ENCODE assay signal across 1 cellular context in genomic region chr18:59926131-59926530, GRCh38.
TF ChIP-seq lines count a peak whose summit lies in the region.

No MANE protein-coding gene starts in this region.

TF ChIP-seq in K562, 482 proteins besides CTCF, POLR2A, EP300 and RAD21:
- TF ChIP-seq, protein P1, sequence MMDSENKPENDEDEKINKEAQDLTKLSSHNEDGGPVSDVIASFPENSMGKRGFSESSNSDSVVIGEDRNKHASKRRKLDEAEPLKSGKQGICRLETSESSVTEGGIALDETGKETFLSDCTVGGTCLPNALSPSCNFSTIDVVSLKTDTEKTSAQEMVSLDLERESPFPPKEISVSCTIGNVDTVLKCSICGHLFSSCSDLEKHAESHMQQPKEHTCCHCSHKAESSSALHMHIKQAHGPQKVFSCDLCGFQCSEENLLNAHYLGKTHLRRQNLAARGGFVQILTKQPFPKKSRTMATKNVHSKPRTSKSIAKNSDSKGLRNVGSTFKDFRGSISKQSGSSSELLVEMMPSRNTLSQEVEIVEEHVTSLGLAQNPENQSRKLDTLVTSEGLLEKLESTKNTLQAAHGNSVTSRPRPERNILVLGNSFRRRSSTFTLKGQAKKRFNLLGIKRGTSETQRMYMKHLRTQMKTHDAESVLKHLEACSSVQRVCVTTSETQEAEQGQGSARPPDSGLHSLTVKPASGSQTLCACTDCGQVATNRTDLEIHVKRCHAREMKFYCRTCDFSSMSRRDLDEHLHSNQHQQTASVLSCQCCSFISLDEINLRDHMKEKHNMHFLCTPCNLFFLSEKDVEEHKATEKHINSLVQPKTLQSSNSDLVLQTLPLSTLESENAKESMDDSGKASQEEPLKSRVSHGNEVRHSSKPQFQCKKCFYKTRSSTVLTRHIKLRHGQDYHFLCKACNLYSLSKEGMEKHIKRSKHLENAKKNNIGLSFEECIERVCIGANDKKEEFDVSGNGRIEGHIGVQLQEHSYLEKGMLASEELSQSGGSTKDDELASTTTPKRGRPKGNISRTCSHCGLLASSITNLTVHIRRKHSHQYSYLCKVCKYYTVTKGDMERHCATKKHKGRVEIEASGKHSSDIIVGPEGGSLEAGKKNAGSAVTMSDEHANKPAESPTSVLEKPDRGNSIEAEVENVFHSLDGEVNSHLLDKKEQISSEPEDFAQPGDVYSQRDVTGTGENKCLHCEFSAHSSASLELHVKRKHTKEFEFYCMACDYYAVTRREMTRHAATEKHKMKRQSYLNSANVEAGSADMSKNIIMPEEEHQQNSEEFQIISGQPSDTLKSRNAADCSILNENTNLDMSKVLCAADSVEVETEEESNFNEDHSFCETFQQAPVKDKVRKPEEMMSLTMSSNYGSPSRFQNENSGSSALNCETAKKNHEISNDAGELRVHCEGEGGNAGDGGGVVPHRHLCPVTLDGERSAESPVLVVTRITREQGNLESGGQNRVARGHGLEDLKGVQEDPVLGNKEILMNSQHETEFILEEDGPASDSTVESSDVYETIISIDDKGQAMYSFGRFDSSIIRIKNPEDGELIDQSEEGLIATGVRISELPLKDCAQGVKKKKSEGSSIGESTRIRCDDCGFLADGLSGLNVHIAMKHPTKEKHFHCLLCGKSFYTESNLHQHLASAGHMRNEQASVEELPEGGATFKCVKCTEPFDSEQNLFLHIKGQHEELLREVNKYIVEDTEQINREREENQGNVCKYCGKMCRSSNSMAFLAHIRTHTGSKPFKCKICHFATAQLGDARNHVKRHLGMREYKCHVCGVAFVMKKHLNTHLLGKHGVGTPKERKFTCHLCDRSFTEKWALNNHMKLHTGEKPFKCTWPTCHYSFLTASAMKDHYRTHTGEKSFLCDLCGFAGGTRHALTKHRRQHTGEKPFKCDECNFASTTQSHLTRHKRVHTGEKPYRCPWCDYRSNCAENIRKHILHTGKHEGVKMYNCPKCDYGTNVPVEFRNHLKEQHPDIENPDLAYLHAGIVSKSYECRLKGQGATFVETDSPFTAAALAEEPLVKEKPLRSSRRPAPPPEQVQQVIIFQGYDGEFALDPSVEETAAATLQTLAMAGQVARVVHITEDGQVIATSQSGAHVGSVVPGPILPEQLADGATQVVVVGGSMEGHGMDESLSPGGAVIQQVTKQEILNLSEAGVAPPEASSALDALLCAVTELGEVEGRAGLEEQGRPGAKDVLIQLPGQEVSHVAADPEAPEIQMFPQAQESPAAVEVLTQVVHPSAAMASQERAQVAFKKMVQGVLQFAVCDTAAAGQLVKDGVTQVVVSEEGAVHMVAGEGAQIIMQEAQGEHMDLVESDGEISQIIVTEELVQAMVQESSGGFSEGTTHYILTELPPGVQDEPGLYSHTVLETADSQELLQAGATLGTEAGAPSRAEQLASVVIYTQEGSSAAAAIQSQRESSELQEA (IDR thresholded peaks at IDR 0.05; ENCODE audit: low read depth), result no peak
- TF ChIP-seq, protein P2, sequence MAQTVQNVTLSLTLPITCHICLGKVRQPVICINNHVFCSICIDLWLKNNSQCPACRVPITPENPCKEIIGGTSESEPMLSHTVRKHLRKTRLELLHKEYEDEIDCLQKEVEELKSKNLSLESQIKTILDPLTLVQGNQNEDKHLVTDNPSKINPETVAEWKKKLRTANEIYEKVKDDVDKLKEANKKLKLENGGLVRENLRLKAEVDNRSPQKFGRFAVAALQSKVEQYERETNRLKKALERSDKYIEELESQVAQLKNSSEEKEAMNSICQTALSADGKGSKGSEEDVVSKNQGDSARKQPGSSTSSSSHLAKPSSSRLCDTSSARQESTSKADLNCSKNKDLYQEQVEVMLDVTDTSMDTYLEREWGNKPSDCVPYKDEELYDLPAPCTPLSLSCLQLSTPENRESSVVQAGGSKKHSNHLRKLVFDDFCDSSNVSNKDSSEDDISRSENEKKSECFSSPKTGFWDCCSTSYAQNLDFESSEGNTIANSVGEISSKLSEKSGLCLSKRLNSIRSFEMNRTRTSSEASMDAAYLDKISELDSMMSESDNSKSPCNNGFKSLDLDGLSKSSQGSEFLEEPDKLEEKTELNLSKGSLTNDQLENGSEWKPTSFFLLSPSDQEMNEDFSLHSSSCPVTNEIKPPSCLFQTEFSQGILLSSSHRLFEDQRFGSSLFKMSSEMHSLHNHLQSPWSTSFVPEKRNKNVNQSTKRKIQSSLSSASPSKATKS (CRISPR knock-in tag; IDR thresholded peaks at IDR 0.05), result no peak
- TF ChIP-seq ZNF121 (CRISPR knock-in tag; conservative IDR thresholded peaks at IDR 0.05), result peak; percentile 46; the same call in 1 of the 2 replicates
